Comparison of ENCODE assay signal across 10 cellular contexts in genomic region chr1:62800274-62800673, GRCh38.
A peak's percentile ranks its signal among the peaks of the same experiment; 100 is the strongest.
DNase-seq lines count a peak whose midpoint lies in the region; ATAC-seq and TF ChIP-seq lines count a peak whose summit lies in the region.
"Had no signal": no experiment of that assay in that cellular context is flagged by ENCODE, and none has a peak within 500 bp of the region (broad histone marks: within the 10 kb centered on the region; RNA-seq: fewer than 3 reads in every experiment).

No MANE protein-coding gene starts in this region.

- H3F3A ChIP-seq in SU-DHL-6 (ENCODE audit: insufficient read depth) = peaks cover 35% of the 10 kb centered on the region

- H3K4me2 ChIP-seq in SU-DHL-6 (ENCODE audit: low read depth, low read length, poor library complexity, severe bottlenecking) = peak overlapping the region; percentile 62

- H3K27me3 ChIP-seq in SU-DHL-6 (ENCODE audit: low read length) = no peaks in the 10 kb centered on the region

- no peaks in the 10 kb centered on the region for H3K9me2 ChIP-seq in SU-DHL-6 (replicated peaks; ENCODE audit: insufficient read depth, low read length)

- peak overlapping the region; percentile 83 for H3K27ac ChIP-seq in SU-DHL-6 (ENCODE audit: low read depth, low read length)
- H3K27ac ChIP-seq: SK-N-MC had no signal

- TF ChIP-seq CTCF in GM12865 (IDR thresholded peaks at IDR 0.05; ENCODE audit: insufficient read depth, low read depth, low read length, missing control alignments) (no peak), SU-DHL-6 (IDR thresholded peaks at IDR 0.05; ENCODE audit: insufficient read depth, low read length, poor library complexity, severe bottlenecking) (no peak)

- peaks cover 13% of the 10 kb centered on the region for H3K36me3 ChIP-seq in SU-DHL-6 (ENCODE audit: low read length)

- H4K20me1 ChIP-seq in SU-DHL-6 (ENCODE audit: low read depth, low read length) = no peaks in the 10 kb centered on the region

- DNase-seq in GM12865 (ENCODE audit: low read depth) (peak; percentile 21), NCI-H1694 treated with DMSO at 0.1 percent for 48 hours (lab: John Stamatoyannopoulos, UW) (no peak), NCI-H1694 (lab: John Stamatoyannopoulos, UW) (no peak), T-helper 9 cell (no peak), COLO668 (lab: John Stamatoyannopoulos, UW; ENCODE audit: unreplicated experiment) (no peak)
- DNase-seq: NCI-H2107 had no signal

- no peak overlapping the region for H3K4me3 ChIP-seq in GM12865 (ENCODE audit: low read depth, low read length)
- peak overlapping the region; percentile 7 for H3K4me3 ChIP-seq in SU-DHL-6 (ENCODE audit: insufficient read depth, low read length, poor library complexity, severe bottlenecking)
- H3K4me3 ChIP-seq: SK-N-MC had no signal

- peak overlapping the region; percentile 4; the same call in 1 of the 2 replicates for H3K9ac ChIP-seq in SU-DHL-6 (ENCODE audit: low read length)

- H2AFZ ChIP-seq in SU-DHL-6 (ENCODE audit: low read depth, low read length, severe bottlenecking) = no peak overlapping the region

- ATAC-seq in GM21367 (IDR thresholded peaks at IDR 0.05; ENCODE audit: unreplicated experiment) (peak; percentile 44), HG03103 (IDR thresholded peaks at IDR 0.05; ENCODE audit: low read depth, unreplicated experiment) (peak; percentile 42)

- H3K9me3 ChIP-seq in SU-DHL-6 (ENCODE audit: insufficient read depth, low read length) = no peaks in the 10 kb centered on the region

- peaks cover 24% of the 10 kb centered on the region for H3K79me2 ChIP-seq in SU-DHL-6 (ENCODE audit: insufficient read depth, low read length)
